In the genomic region with DNA sequence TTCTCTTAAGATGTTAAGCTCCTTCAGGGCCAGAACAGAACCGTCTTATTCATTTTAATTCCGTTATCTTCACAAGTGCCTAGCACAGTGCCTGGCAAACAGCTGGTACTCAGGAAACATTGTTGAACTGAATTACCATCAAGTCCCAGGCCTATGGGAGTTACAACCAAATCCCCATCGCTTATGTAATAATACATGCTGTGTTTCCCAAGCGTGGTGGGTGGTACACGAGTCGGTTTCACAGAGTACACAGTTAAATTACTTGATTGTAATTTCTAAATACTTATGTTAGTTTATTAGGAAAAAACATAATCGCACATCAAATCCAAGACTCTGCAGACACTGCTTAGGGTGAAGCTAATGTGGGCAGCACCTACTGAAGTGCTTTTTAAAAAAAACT, we compare ENCODE assay signal across 8 cellular contexts. TPM values are rescaled to one million over a fixed set of nuclear protein-coding genes. Genes with fewer than 3 reads are reported as not detected.
DNase-seq lines count a peak whose midpoint lies in the region; ATAC-seq and TF ChIP-seq lines count a peak whose summit lies in the region.

No MANE protein-coding gene starts in this region.

- TF ChIP-seq CTCF in WERI-Rb-1 (IDR thresholded peaks at IDR 0.05; ENCODE audit: low read depth, low read length): no peak

- 25 to 26% methylated on average over 7 of the region's 7 CpGs for WGBS in GM23248 (ENCODE audit: low coverage in 1 of 2, low lambda C conversion rate in 2 of 2, missing lambda C conversion rate in 2 of 2), 2 experiments

- peaks cover 12% of the 10 kb centered on the region for H3K4me1 ChIP-seq in GM23248 (ENCODE audit: insufficient read depth)

- ATAC-seq in HG02571 (IDR thresholded peaks at IDR 0.05; ENCODE audit: unreplicated experiment): no peak

- H3K36me3 ChIP-seq in GM23248 (ENCODE audit: low read depth) (peaks cover 6% of the 10 kb centered on the region; the same call in 1 of the 2 replicates), WERI-Rb-1 (peaks cover 18% of the 10 kb centered on the region)

- no peaks in the 10 kb centered on the region for H3K9me2 ChIP-seq in GM23248 (ENCODE audit: insufficient read depth)

- no peaks in the 10 kb centered on the region for H4K20me1 ChIP-seq in GM23248 (ENCODE audit: insufficient read depth)

- peaks cover 55% of the 10 kb centered on the region for H3K79me2 ChIP-seq in GM23248 (ENCODE audit: insufficient read depth)

- no peaks in the 10 kb centered on the region for H3K27me3 ChIP-seq in GM23248 (replicated peaks; ENCODE audit: insufficient read depth)
- no peaks in the 10 kb centered on the region for H3K27me3 ChIP-seq in WERI-Rb-1 (ENCODE audit: insufficient read depth, low read depth, severe bottlenecking)

- peak overlapping the region; percentile 93 for H3K4me2 ChIP-seq in GM23248 (ENCODE audit: unreplicated experiment)

- in situ Hi-C loops in GM23248 (cut with MboI): no loop called here

- H3K27ac ChIP-seq in GM23248 (peak overlapping the region; percentile 83), WERI-Rb-1 (peak overlapping the region; percentile 89)

- H3K9me3 ChIP-seq in GM23248 (ENCODE audit: low read depth) (no peaks in the 10 kb centered on the region), WERI-Rb-1 (ENCODE audit: severe bottlenecking) (no peaks in the 10 kb centered on the region)

- no peaks in the 10 kb centered on the region for H3F3A ChIP-seq in GM23248 (ENCODE audit: insufficient read depth)

- peak overlapping the region; percentile 86 for H3K9ac ChIP-seq in GM23248

- H3K4me3 ChIP-seq in GM23248 (peak overlapping the region; percentile 92), WERI-Rb-1 (ENCODE audit: low read depth, low read length) (peak overlapping the region; percentile 98), skeletal muscle cell (ENCODE audit: low read depth, low read length) (peak overlapping the region; percentile 75)

- peak overlapping the region; percentile 96 for H2AFZ ChIP-seq in GM23248

- DNase-seq in AG08395 (ENCODE audit: low spot score): peak; percentile 14
- peak; percentile 66 for DNase-seq in GM23248
- no peak for DNase-seq in WERI-Rb-1
- peak; percentile 9 for DNase-seq in globus pallidus (ENCODE audit: low spot score)
- no peak for DNase-seq in skeletal muscle cell (ENCODE audit: low read depth)
- no peak for DNase-seq in inferior parietal cortex (ENCODE audit: extremely low spot score)
- DNase-seq in NCI-H2227 (lab: John Stamatoyannopoulos, UW; ENCODE audit: unreplicated experiment): no peak

RNA-seq across cellular contexts. Expression of a gene that starts 1.0 kb away (rescaled TPM):
- total RNA-seq in GM23248 (2014; rRNA removed; shearing (Covaris generic)): 28.5 and 39.2 TPM in 2 replicates
- polyA plus RNA-seq in GM23248 (2016; fragmentation: Nextera tagmentation; extraction: Ambion mirVana): 19.7 and 22.5 TPM in 2 replicates

RNA-seq across cellular contexts. Expression of a gene that starts 36.4 kb away (rescaled TPM):
- total RNA-seq in GM23248 (2014; rRNA removed; shearing (Covaris generic)): 16.4 and 27.2 TPM in 2 replicates
- 16.8 and 18.9 TPM in 2 replicates for polyA plus RNA-seq in GM23248 (2016; fragmentation: Nextera tagmentation; extraction: Ambion mirVana)

Comparison
In these comparisons a context has a peak if more than half of its experiments do, and no peak if none do; other contexts are left out.
1. DNase-seq: peak in AG08395 (single experiment), GM23248 (single experiment) and globus pallidus (single experiment); none in WERI-Rb-1 (single experiment), skeletal muscle cell (single experiment), inferior parietal cortex (single experiment) and NCI-H2227 (single experiment).
2. Peak in every context shown above with its lines, with median percentiles within 50 percentile points of each other: H3K4me3 ChIP-seq.